In the genomic region with DNA sequence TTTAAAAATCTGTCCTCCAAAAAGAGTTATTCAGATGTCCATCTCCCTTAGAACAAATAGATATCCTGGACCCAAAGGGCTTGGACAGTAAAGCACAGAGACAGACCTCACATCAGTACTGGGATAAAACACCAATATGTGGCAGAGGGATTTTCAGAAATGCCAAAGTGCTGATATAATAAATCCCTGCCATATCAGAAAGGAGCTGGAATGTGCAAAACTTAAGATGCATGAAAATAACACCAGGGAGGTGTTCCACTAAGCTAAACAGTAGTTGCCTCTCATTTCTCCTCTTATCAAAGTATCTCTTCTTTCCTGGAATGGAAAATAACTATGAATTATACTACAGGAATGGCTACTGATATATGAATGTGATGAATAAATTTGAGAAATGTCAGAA, we compare ENCODE assay signal across 22 cellular contexts.
DNase-seq lines count a peak whose midpoint lies in the region; ATAC-seq and TF ChIP-seq lines count a peak whose summit lies in the region.
"Had no signal": no experiment of that assay in that cellular context is flagged by ENCODE, and none has a peak within 500 bp of the region (broad histone marks: within the 10 kb centered on the region; RNA-seq: fewer than 3 reads in every experiment).

No MANE protein-coding gene starts in this region.

- DNase-seq in EH (ENCODE audit: low read depth) = peak; percentile 35
- peak; percentile 38 for DNase-seq in adipocyte (ENCODE audit: low read depth)
- peak; percentile 3 for DNase-seq in fibroblast of pulmonary artery (ENCODE audit: low read depth)
- no peak for DNase-seq in activated CD8-positive, alpha-beta memory T cell treated with anti-CD3 and anti-CD28 coated beads, Interleukin-2, amount 50 U/mL, for 4 hours
- no peak for DNase-seq in NAMALWA (ENCODE audit: low spot score)
- DNase-seq: 8988T; AML-193; C1 segment of cervical spinal cord; CD8-positive, alpha-beta memory T cell; DMS79; H7; KBM-7; NCI-H1092 treated with DMSO at 0.1 percent for 48 hours; NCI-H1436 treated with DMSO at 0.1 percent for 48 hours; NCI-H1930; NCI-H510A; NCI-H774; NK-92 treated with Interleukin-12 subunit alpha and Interleukin-12 subunit beta, amount 100 ng/mL, for 24 hours; Peyer's patch had no signal

- H3K9ac ChIP-seq in adipocyte (ENCODE audit: low read length) = no peak overlapping the region

- H3K27me3 Mint-ChIP-seq in nephron (ENCODE audit: low read depth) = no peaks in the 10 kb centered on the region
- H3K27me3 Mint-ChIP-seq: CD8-positive, alpha-beta memory T cell had no signal

- TF ChIP-seq CTCF in fibroblast of pulmonary artery (IDR thresholded peaks at IDR 0.05; ENCODE audit: low read length, missing control alignments) (no peak), nephron (IDR thresholded peaks at IDR 0.05; ENCODE audit: unreplicated experiment in 3 of 3) (no peak)

- H3K9me3 ChIP-seq in adipocyte (ENCODE audit: control insufficient read depth, low read length) = no peaks in the 10 kb centered on the region
- H3K9me3 ChIP-seq: Peyer's patch, SJSA1 had no signal

- H3K27ac Mint-ChIP-seq in nephron = peak overlapping the region; percentile 50 to 94 (median 84)
- H3K27ac Mint-ChIP-seq: CD8-positive, alpha-beta memory T cell had no signal

- H3K4me3 ChIP-seq in adipocyte (ENCODE audit: low read length) (no peak overlapping the region), fibroblast of pulmonary artery (replicated peaks; ENCODE audit: low read depth, low read length) (no peak overlapping the region)
- H3K4me3 ChIP-seq: Peyer's patch, SJSA1 had no signal

- no peak for ATAC-seq in HG02763 (IDR thresholded peaks at IDR 0.05; ENCODE audit: unreplicated experiment)

- no peaks in the 10 kb centered on the region for H3K27me3 ChIP-seq in adipocyte (replicated peaks; ENCODE audit: control insufficient read depth, insufficient read depth, low read length)
- H3K27me3 ChIP-seq: Peyer's patch, SJSA1 had no signal

- peaks cover 46% of the 10 kb centered on the region for H3K36me3 Mint-ChIP-seq in nephron (ENCODE audit: low read depth)

- H3K36me3 ChIP-seq in adipocyte (ENCODE audit: control insufficient read depth, insufficient read depth, low read length, severe bottlenecking) = peaks cover 75% of the 10 kb centered on the region

- H3K4me3 Mint-ChIP-seq in nephron = no peak overlapping the region
- H3K4me3 Mint-ChIP-seq: CD8-positive, alpha-beta memory T cell had no signal

- no peaks in the 10 kb centered on the region for H3K9me3 Mint-ChIP-seq in nephron
- H3K9me3 Mint-ChIP-seq: CD8-positive, alpha-beta memory T cell had no signal

- peaks cover 5% of the 10 kb centered on the region for H3K4me1 Mint-ChIP-seq in nephron

- H3K4me1 ChIP-seq in adipocyte (ENCODE audit: control insufficient read depth, insufficient read depth, low read length) = peaks cover 16% of the 10 kb centered on the region
- H3K4me1 ChIP-seq: Peyer's patch had no signal

Comparison
In these comparisons a context has a peak if more than half of its experiments do, and no peak if none do; other contexts are left out.
1. DNase-seq: peak in EH (single experiment), adipocyte (single experiment) and fibroblast of pulmonary artery (single experiment); none in activated CD8-positive, alpha-beta memory T cell treated with anti-CD3 and anti-CD28 coated beads, Interleukin-2, amount 50 U/mL, for 4 hours (single experiment) and NAMALWA (single experiment).